In the genomic region with DNA sequence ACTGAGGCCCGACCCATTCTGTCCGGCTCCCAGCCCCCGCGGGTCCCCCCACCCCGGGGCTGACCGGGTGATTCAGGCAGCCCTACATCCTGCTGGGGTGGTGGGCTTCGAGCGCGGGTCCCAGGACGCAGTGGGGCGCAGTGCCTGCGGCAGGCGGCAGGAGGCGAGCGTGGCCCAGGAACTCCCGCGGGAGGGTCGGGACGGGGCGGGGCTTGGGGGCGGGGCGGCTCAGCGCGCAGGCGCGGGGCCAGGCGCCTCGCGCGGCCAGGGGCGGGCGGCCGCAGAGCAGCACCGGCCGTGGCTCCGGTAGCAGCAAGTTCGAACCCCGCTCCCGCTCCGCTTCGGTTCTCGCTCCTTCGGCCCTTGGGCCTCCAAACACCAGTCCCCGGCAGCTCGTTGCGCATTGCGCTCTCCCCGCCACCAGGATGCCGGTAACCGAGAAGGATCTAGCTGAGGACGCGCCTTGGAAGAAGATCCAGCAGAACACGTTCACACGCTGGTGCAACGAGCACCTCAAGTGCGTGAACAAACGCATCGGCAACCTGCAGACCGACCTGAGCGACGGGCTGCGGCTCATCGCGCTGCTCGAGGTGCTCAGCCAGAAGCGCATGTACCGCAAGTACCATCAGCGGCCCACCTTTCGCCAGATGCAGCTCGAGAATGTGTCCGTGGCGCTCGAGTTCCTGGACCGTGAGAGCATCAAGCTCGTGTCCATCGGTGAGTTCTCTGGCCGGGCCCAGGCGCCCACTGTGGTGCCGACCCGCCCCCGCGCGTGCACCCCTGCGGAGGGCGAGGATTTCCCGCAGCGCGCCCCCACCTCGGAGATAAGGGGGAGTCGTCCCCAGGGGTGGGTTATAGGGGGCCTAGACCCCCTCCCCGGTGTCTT, we compare ENCODE assay signal across 8 cellular contexts. TPM values are rescaled to one million over a fixed set of nuclear protein-coding genes. Genes with fewer than 3 reads are reported as not detected.
DNase-seq lines count a peak whose midpoint lies in the region; ATAC-seq and TF ChIP-seq lines count a peak whose summit lies in the region.

A gene with protein sequence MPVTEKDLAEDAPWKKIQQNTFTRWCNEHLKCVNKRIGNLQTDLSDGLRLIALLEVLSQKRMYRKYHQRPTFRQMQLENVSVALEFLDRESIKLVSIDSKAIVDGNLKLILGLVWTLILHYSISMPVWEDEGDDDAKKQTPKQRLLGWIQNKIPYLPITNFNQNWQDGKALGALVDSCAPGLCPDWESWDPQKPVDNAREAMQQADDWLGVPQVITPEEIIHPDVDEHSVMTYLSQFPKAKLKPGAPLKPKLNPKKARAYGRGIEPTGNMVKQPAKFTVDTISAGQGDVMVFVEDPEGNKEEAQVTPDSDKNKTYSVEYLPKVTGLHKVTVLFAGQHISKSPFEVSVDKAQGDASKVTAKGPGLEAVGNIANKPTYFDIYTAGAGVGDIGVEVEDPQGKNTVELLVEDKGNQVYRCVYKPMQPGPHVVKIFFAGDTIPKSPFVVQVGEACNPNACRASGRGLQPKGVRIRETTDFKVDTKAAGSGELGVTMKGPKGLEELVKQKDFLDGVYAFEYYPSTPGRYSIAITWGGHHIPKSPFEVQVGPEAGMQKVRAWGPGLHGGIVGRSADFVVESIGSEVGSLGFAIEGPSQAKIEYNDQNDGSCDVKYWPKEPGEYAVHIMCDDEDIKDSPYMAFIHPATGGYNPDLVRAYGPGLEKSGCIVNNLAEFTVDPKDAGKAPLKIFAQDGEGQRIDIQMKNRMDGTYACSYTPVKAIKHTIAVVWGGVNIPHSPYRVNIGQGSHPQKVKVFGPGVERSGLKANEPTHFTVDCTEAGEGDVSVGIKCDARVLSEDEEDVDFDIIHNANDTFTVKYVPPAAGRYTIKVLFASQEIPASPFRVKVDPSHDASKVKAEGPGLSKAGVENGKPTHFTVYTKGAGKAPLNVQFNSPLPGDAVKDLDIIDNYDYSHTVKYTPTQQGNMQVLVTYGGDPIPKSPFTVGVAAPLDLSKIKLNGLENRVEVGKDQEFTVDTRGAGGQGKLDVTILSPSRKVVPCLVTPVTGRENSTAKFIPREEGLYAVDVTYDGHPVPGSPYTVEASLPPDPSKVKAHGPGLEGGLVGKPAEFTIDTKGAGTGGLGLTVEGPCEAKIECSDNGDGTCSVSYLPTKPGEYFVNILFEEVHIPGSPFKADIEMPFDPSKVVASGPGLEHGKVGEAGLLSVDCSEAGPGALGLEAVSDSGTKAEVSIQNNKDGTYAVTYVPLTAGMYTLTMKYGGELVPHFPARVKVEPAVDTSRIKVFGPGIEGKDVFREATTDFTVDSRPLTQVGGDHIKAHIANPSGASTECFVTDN (N-terminal part only) (plus strand): TSS at position 283 of the 886 bp plus-strand sequence. CDS start 143 bp downstream, at position 426.

- H3K36me3 ChIP-seq in kidney epithelial cell (ENCODE audit: control insufficient read depth, insufficient read depth, low read length): no peaks in the 10 kb centered on the region

- DNase-seq in GM12865 (ENCODE audit: low read depth) (peak; percentile 81), HCEC 1CT (peak; percentile 68), NCI-H1092 (lab: John Stamatoyannopoulos, UW) (peak; percentile 44), cerebellum (ENCODE audit: low spot score) (peak; percentile 93), kidney epithelial cell (ENCODE audit: low read depth) (no peak)
- peak; percentile 82 for DNase-seq in activated CD4-positive, CD25-positive, alpha-beta regulatory T cell treated with anti-CD3 and anti-CD28 coated beads, Interleukin-2, amount 50 U/mL, for 72 hours
- DNase-seq in stimulated activated CD4-positive, alpha-beta T cell treated with anti-CD3 and anti-CD28 coated beads, Interleukin-1b, Interleukin-23, amount 100 ng/mL, for 1 hour (ENCODE audit: low read depth in 2 of 2): peak; percentile 48 to 65

- no peaks in the 10 kb centered on the region for H3K27me3 ChIP-seq in kidney epithelial cell (ENCODE audit: control insufficient read depth, insufficient read depth, low read length)

- TF ChIP-seq CTCF in GM12865 (IDR thresholded peaks at IDR 0.05; ENCODE audit: insufficient read depth, low read depth, low read length, missing control alignments) (peak; percentile 86), kidney epithelial cell (IDR thresholded peaks at IDR 0.05; ENCODE audit: insufficient read depth, low read length, poor library complexity, severe bottlenecking) (peak; percentile 83)

- peak within 1 kb of the TSS; percentile 83 for H3K4me3 ChIP-seq in GM12865 (ENCODE audit: low read depth, low read length)
- H3K4me3 ChIP-seq in kidney epithelial cell (ENCODE audit: low read depth, low read length): peak within 1 kb of the TSS; percentile 100

- ATAC-seq in HG03378 (IDR thresholded peaks at IDR 0.05; ENCODE audit: unreplicated experiment): no peak

RNA-seq across cellular contexts. Expression of the gene that starts here (rescaled TPM):
- total RNA-seq in cerebellum (57.6 TPM), kidney epithelial cell (536 and 566 TPM in 2 replicates)
